In genomic region chr2:231961349-231962166, GRCh38 we compare ENCODE assay signal across 1 cellular context.
A peak's percentile ranks its signal among the peaks of the same experiment; 100 is the strongest.
TF ChIP-seq lines count a peak whose summit lies in the region.

A gene with protein sequence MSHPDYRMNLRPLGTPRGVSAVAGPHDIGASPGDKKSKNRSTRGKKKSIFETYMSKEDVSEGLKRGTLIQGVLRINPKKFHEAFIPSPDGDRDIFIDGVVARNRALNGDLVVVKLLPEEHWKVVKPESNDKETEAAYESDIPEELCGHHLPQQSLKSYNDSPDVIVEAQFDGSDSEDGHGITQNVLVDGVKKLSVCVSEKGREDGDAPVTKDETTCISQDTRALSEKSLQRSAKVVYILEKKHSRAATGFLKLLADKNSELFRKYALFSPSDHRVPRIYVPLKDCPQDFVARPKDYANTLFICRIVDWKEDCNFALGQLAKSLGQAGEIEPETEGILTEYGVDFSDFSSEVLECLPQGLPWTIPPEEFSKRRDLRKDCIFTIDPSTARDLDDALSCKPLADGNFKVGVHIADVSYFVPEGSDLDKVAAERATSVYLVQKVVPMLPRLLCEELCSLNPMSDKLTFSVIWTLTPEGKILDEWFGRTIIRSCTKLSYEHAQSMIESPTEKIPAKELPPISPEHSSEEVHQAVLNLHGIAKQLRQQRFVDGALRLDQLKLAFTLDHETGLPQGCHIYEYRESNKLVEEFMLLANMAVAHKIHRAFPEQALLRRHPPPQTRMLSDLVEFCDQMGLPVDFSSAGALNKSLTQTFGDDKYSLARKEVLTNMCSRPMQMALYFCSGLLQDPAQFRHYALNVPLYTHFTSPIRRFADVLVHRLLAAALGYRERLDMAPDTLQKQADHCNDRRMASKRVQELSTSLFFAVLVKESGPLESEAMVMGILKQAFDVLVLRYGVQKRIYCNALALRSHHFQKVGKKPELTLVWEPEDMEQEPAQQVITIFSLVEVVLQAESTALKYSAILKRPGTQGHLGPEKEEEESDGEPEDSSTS (plus strand): TSS chr2:231961713. CDS start chr2:232014928, 53,215 bp downstream.

TF ChIP-seq in K562, 482 proteins besides CTCF, POLR2A, EP300 and RAD21 (continued from another document and continues in another):
- TF ChIP-seq, protein P1, sequence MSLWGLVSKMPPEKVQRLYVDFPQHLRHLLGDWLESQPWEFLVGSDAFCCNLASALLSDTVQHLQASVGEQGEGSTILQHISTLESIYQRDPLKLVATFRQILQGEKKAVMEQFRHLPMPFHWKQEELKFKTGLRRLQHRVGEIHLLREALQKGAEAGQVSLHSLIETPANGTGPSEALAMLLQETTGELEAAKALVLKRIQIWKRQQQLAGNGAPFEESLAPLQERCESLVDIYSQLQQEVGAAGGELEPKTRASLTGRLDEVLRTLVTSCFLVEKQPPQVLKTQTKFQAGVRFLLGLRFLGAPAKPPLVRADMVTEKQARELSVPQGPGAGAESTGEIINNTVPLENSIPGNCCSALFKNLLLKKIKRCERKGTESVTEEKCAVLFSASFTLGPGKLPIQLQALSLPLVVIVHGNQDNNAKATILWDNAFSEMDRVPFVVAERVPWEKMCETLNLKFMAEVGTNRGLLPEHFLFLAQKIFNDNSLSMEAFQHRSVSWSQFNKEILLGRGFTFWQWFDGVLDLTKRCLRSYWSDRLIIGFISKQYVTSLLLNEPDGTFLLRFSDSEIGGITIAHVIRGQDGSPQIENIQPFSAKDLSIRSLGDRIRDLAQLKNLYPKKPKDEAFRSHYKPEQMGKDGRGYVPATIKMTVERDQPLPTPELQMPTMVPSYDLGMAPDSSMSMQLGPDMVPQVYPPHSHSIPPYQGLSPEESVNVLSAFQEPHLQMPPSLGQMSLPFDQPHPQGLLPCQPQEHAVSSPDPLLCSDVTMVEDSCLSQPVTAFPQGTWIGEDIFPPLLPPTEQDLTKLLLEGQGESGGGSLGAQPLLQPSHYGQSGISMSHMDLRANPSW (CRISPR knock-in tag; IDR thresholded peaks at IDR 0.05): no peak
- no peak for TF ChIP-seq MTF1 (CRISPR knock-in tag; IDR thresholded peaks at IDR 0.05; ENCODE audit: borderline replicate concordance)
- TF ChIP-seq ZBTB26 (CRISPR knock-in tag; IDR thresholded peaks at IDR 0.05): no peak
- no peak for TF ChIP-seq E4F1 (CRISPR knock-in tag; IDR thresholded peaks at IDR 0.05; ENCODE audit: borderline replicate concordance)
- no peak for TF ChIP-seq IRF2 (CRISPR knock-in tag; IDR thresholded peaks at IDR 0.05)
- no peak for TF ChIP-seq CBFB (CRISPR knock-in tag; IDR thresholded peaks at IDR 0.05)
- no peak for TF ChIP-seq ZNF695 (CRISPR knock-in tag; IDR thresholded peaks at IDR 0.05)
- TF ChIP-seq, protein P2, sequence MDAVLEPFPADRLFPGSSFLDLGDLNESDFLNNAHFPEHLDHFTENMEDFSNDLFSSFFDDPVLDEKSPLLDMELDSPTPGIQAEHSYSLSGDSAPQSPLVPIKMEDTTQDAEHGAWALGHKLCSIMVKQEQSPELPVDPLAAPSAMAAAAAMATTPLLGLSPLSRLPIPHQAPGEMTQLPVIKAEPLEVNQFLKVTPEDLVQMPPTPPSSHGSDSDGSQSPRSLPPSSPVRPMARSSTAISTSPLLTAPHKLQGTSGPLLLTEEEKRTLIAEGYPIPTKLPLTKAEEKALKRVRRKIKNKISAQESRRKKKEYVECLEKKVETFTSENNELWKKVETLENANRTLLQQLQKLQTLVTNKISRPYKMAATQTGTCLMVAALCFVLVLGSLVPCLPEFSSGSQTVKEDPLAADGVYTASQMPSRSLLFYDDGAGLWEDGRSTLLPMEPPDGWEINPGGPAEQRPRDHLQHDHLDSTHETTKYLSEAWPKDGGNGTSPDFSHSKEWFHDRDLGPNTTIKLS (IDR thresholded peaks at IDR 0.05; ENCODE audit: borderline replicate concordance, low read depth): no peak; the same call in 1 of the 2 replicates
- TF ChIP-seq ARID4B (CRISPR knock-in tag; IDR thresholded peaks at IDR 0.05): peak; percentile 55; the same call in 1 of the 2 replicates
- TF ChIP-seq SMARCE1 (IDR thresholded peaks at IDR 0.05): no peak
- TF ChIP-seq SP1 (CRISPR knock-in tag; IDR thresholded peaks at IDR 0.05): 0 out of 2 replicates have a peak, but pooled peaks have one; percentile 45
- TF ChIP-seq ASH1L (IDR thresholded peaks at IDR 0.05; ENCODE audit: borderline replicate concordance, low read depth, partially characterized antibody): no peak
- TF ChIP-seq, protein P3, sequence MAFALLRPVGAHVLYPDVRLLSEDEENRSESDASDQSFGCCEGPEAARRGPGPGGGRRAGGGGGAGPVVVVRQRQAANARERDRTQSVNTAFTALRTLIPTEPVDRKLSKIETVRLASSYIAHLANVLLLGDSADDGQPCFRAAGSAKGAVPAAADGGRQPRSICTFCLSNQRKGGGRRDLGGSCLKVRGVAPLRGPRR (CRISPR knock-in tag; IDR thresholded peaks at IDR 0.05): no peak
- no peak for TF ChIP-seq MITF (IDR thresholded peaks at IDR 0.05)
- no peak for TF ChIP-seq NFE2L1 (tag; IDR thresholded peaks at IDR 0.05; ENCODE audit: borderline replicate concordance, low read depth)
- TF ChIP-seq SMAD4 (CRISPR knock-in tag; conservative IDR thresholded peaks at IDR 0.05): no peak; the same call in 1 of the 2 replicates
- TF ChIP-seq ZNF436 (CRISPR knock-in tag; IDR thresholded peaks at IDR 0.05): no peak
- no peak for TF ChIP-seq XRCC3 (IDR thresholded peaks at IDR 0.05)
- TF ChIP-seq NFATC3 (IDR thresholded peaks at IDR 0.05): no peak
- TF ChIP-seq, protein P4, sequence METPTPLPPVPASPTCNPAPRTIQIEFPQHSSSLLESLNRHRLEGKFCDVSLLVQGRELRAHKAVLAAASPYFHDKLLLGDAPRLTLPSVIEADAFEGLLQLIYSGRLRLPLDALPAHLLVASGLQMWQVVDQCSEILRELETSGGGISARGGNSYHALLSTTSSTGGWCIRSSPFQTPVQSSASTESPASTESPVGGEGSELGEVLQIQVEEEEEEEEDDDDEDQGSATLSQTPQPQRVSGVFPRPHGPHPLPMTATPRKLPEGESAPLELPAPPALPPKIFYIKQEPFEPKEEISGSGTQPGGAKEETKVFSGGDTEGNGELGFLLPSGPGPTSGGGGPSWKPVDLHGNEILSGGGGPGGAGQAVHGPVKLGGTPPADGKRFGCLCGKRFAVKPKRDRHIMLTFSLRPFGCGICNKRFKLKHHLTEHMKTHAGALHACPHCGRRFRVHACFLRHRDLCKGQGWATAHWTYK (CRISPR knock-in tag; IDR thresholded peaks at IDR 0.05): peak; percentile 34; the same call in 1 of the 2 replicates
- peak; percentile 54 for TF ChIP-seq ZNF592 (IDR thresholded peaks at IDR 0.05)
